22 cellular contexts compared by ENCODE assay signal in the genomic region with DNA sequence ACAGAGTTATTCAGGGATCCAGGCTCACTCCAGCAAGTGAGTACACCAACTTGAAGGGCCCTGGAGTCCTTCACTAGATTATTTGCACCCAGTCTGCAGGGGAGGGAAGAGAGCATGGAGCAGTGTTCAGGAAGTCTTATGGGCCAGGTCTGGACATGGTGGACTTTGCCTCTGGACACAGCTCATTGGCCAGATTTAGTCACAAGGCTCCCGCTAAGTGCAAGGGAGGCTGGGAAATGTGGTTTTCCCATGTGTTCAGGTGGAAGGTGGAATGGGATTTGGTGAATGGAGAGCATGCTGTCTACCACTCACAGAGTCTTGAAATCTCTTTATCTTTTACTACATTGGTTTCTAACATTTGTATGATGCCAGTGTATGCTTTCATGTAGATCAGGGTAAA.
"Had no signal": no experiment of that assay in that cellular context is flagged by ENCODE, and none has a peak within 500 bp of the region (broad histone marks: within the 10 kb centered on the region; RNA-seq: fewer than 3 reads in every experiment).

No MANE protein-coding gene starts in this region.

- H3K4me3 Mint-ChIP-seq: IgD-negative memory B cell had no signal

- H3K27ac ChIP-seq: SJSA1, SK-N-MC had no signal

- H3K9me3 ChIP-seq: MG63, SJSA1 had no signal

- H3K4me1 Mint-ChIP-seq: IgD-negative memory B cell had no signal

- DNase-seq: Karpas-422, KG1, MG63, NCI-H1092 treated with DMSO at 0.1 percent for 48 hours, NCI-H1436, NCI-H187, NCI-H2029, NCI-H2081 treated with DMSO at 0.1 percent for 48 hours, NCI-H2171, NCI-H226, NCI-H446, NCI-H510A, NCI-H524 treated with DMSO at 0.1 percent for 48 hours, NCI-H69, NCI-H774, Right ventricle myocardium superior, RPMI8226, SIG-M5 had no signal

- H3K36me3 Mint-ChIP-seq: IgD-negative memory B cell had no signal

- FAIRE-seq: RCC 7860 had no signal

- H3K4me3 ChIP-seq: MG63, SJSA1, SK-N-MC had no signal

- H3K36me3 ChIP-seq: MG63, SJSA1 had no signal

- H3K27me3 ChIP-seq: MG63, SJSA1 had no signal
